In genomic region chr17:82767041-82767754, GRCh38 we compare ENCODE assay signal across 8 cellular contexts. TPM values are rescaled to one million over a fixed set of nuclear protein-coding genes. Genes with fewer than 3 reads are reported as not detected.
A peak's percentile ranks its signal among the peaks of the same experiment; 100 is the strongest.
DNase-seq lines count a peak whose midpoint lies in the region; ATAC-seq and TF ChIP-seq lines count a peak whose summit lies in the region.

No MANE protein-coding gene starts in this region.

- intact Hi-C loops in right lobe of liver (cut with DNase I) (loop anchor here in 1 of 2 donors (10.0 kb wide), 1 partner anchor 52 kb away; the partner anchor contains the start of gene FN3KRP), testis (cut with DNase I; ENCODE audit: low total_unique reads) (no loop called here)

- H3K36me3 ChIP-seq in Peyer's patch (peaks cover 0 to 25% (median 0%) of the 10 kb centered on the region in 3 donors), right lobe of liver (peaks cover 0 to 31% (median 2%) of the 10 kb centered on the region in 4 donors), testis (ENCODE audit: low read depth, missing control alignments) (no peaks in the 10 kb centered on the region)

- H3K9me3 ChIP-seq in Peyer's patch, result no peaks in the 10 kb centered on the region
- H3K9me3 ChIP-seq in right lobe of liver, result no peaks in the 10 kb centered on the region
- H3K9me3 ChIP-seq in testis, result no peaks in the 10 kb centered on the region

- WGBS in right lobe of liver (ENCODE audit: insufficient coverage, low coverage, low lambda C conversion rate, missing lambda C conversion rate), result 35% methylated on average over 16 of the region's 24 CpGs
- 74 to 80% methylated on average over 17 to 24 of the region's 24 CpGs for WGBS in testis, 2 donors

- H3K27me3 ChIP-seq in Peyer's patch (no peaks in the 10 kb centered on the region), right lobe of liver (no peaks in the 10 kb centered on the region), testis (no peaks in the 10 kb centered on the region)

- TF ChIP-seq POLR2A in Peyer's patch (IDR thresholded peaks at IDR 0.05) (no peak), right lobe of liver (IDR thresholded peaks at IDR 0.05) (no peak), testis (IDR thresholded peaks at IDR 0.05) (no peak)

- DNase-seq in GM12865 (ENCODE audit: low read depth), result peak; percentile 55
- DNase-seq in Peyer's patch, result peak in 2 of 3 donors; percentile 44 to 82
- peak; percentile 39 for DNase-seq in cerebellar cortex (ENCODE audit: low spot score)
- peak; percentile 61 to 77 (median 66) for DNase-seq in right lobe of liver
- peak; percentile 85 for DNase-seq in testis
- no peak for DNase-seq in NCI-H187 treated with DMSO at 0.1 percent for 48 hours (lab: John Stamatoyannopoulos, UW)

- H3K27ac ChIP-seq in 22Rv1 (no peak overlapping the region), Peyer's patch (no peak overlapping the region), right lobe of liver (no peak overlapping the region), testis (no peak overlapping the region)

- ATAC-seq in right lobe of liver, result peak; percentile 66 to 74 (median 69)
- ATAC-seq in GM19035 (IDR thresholded peaks at IDR 0.05; ENCODE audit: unreplicated experiment), result no peak

- H3K4me1 ChIP-seq in Peyer's patch, result no peaks in the 10 kb centered on the region
- peaks cover 0 to 15% (median 6%) of the 10 kb centered on the region in 4 donors for H3K4me1 ChIP-seq in right lobe of liver
- H3K4me1 ChIP-seq in testis, result peaks cover 5% of the 10 kb centered on the region

- H3K4me3 ChIP-seq in GM12865 (ENCODE audit: low read depth, low read length), result no peak overlapping the region
- no peak overlapping the region for H3K4me3 ChIP-seq in Peyer's patch
- H3K4me3 ChIP-seq in right lobe of liver, result no peak overlapping the region
- H3K4me3 ChIP-seq in testis, result no peak overlapping the region

- peak; percentile 86 for TF ChIP-seq CTCF in 22Rv1 (IDR thresholded peaks at IDR 0.05)
- peak; percentile 49 for TF ChIP-seq CTCF in GM12865 (IDR thresholded peaks at IDR 0.05; ENCODE audit: insufficient read depth, low read depth, low read length, missing control alignments)
- peak in 5 of 6 experiments; percentile 9 to 68 (median 57) for TF ChIP-seq CTCF in Peyer's patch (IDR thresholded peaks at IDR 0.05)
- peak; percentile 53 to 74 (median 67) for TF ChIP-seq CTCF in right lobe of liver (IDR thresholded peaks at IDR 0.05)
- TF ChIP-seq CTCF in testis (IDR thresholded peaks at IDR 0.05), result peak; percentile 30 to 55 (median 49)

RNA-seq across cellular contexts. Expression of gene TBCD, which starts 15.3 kb away (rescaled TPM):
- total RNA-seq in Peyer's patch, result 100 to 1,000 TPM in 1 of 4 donors, 10 to 100 TPM in 3; 58.7 to 130 (median 74.8) TPM
- 10 to 100 TPM; 28.0 to 55.7 (median 41.3) TPM for total RNA-seq in right lobe of liver
- 100 to 1,000 TPM; 115 to 128 TPM for total RNA-seq in testis
- 81.2 TPM for polyA plus RNA-seq in testis (ENCODE audit: insufficient read depth, low read depth, low replicate concordance)

RNA-seq across cellular contexts. Expression of gene FN3K, which starts 31.8 kb away (rescaled TPM):
- total RNA-seq in Peyer's patch (10 to 100 TPM; 14.0 to 56.3 (median 23.0) TPM), right lobe of liver (10 to 100 TPM; 29.6 to 61.6 (median 45.5) TPM), testis (10 to 100 TPM; 29.7 to 31.7 TPM)
- 12.4 TPM for polyA plus RNA-seq in testis (ENCODE audit: insufficient read depth, low read depth, low replicate concordance)

RNA-seq across cellular contexts. Expression of gene FN3KRP, which starts 50.7 kb away (rescaled TPM):
- total RNA-seq in Peyer's patch (10 to 100 TPM; 15.5 to 33.0 (median 19.7) TPM), right lobe of liver (10 to 100 TPM in 4 of 6 experiments, 1 to 10 TPM in 2; 7.6 to 24.8 (median 14.3) TPM), testis (10 to 100 TPM; 26.9 to 29.3 TPM)
- 30.2 TPM for polyA plus RNA-seq in testis (ENCODE audit: insufficient read depth, low read depth, low replicate concordance)
